ENCODE assay signal across 8 cellular contexts in genomic region chr4:170990989-170991589, GRCh38.
A peak's percentile ranks its signal among the peaks of the same experiment; 100 is the strongest.
DNase-seq lines count a peak whose midpoint lies in the region; ATAC-seq lines count a peak whose summit lies in the region.

No MANE protein-coding gene starts in this region.

- H3K36me3 Mint-ChIP-seq in activated CD4-positive, alpha-beta memory T cell treated with anti-CD3 and anti-CD28 coated beads, Interleukin-2, amount 10 ng/mL, durations not matched to agents 7 days and 5 days (ENCODE audit: low read depth) = no peaks in the 10 kb centered on the region

- no peaks in the 10 kb centered on the region for H3K9me3 Mint-ChIP-seq in activated CD4-positive, alpha-beta memory T cell treated with anti-CD3 and anti-CD28 coated beads, Interleukin-2, amount 10 ng/mL, durations not matched to agents 7 days and 5 days

- peak; percentile 53 for DNase-seq in A172 (ENCODE audit: low spot score)
- DNase-seq in NCI-H82 (lab: John Stamatoyannopoulos, UW) = peak; percentile 62
- DNase-seq in epidermal melanocyte (ENCODE audit: insufficient read length, low spot score) = peak; percentile 24
- DNase-seq in activated CD4-positive, alpha-beta memory T cell treated with anti-CD3 and anti-CD28 coated beads, Interleukin-2, amount 10 ng/mL, durations not matched to agents 7 days and 5 days = no peak
- DNase-seq in C1 segment of cervical spinal cord (lab: John Stamatoyannopoulos, UW) = no peak
- no peak for DNase-seq in HuH-7.5 (ENCODE audit: low spot score)

- no peaks in the 10 kb centered on the region for H3K27me3 Mint-ChIP-seq in activated CD4-positive, alpha-beta memory T cell treated with anti-CD3 and anti-CD28 coated beads, Interleukin-2, amount 10 ng/mL, durations not matched to agents 7 days and 5 days

- no peak overlapping the region for H3K4me3 Mint-ChIP-seq in activated CD4-positive, alpha-beta memory T cell treated with anti-CD3 and anti-CD28 coated beads, Interleukin-2, amount 10 ng/mL, durations not matched to agents 7 days and 5 days

- H3K27ac Mint-ChIP-seq in activated CD4-positive, alpha-beta memory T cell treated with anti-CD3 and anti-CD28 coated beads, Interleukin-2, amount 10 ng/mL, durations not matched to agents 7 days and 5 days = no peak overlapping the region

- ATAC-seq in GM18868 (IDR thresholded peaks at IDR 0.05; ENCODE audit: unreplicated experiment) = peak; percentile 98
- peak; percentile 88 for ATAC-seq in HG03039 (IDR thresholded peaks at IDR 0.05; ENCODE audit: unreplicated experiment)

- CTCF ChIA-PET in activated CD4-positive, alpha-beta memory T cell treated with anti-CD3 and anti-CD28 coated beads, Interleukin-2, amount 10 ng/mL, durations not matched to agents 7 days and 5 days (lab: Charles Lee) = no interaction called here

- no peaks in the 10 kb centered on the region for H3K4me1 Mint-ChIP-seq in activated CD4-positive, alpha-beta memory T cell treated with anti-CD3 and anti-CD28 coated beads, Interleukin-2, amount 10 ng/mL, durations not matched to agents 7 days and 5 days

- POLR2A ChIA-PET in activated CD4-positive, alpha-beta memory T cell treated with anti-CD3 and anti-CD28 coated beads, Interleukin-2, amount 10 ng/mL, durations not matched to agents 7 days and 5 days (lab: Charles Lee) = no interaction called here

Comparison
In these comparisons a context has a peak if more than half of its experiments do, and no peak if none do; other contexts are left out.
1. DNase-seq: peak in A172 (single experiment), NCI-H82 (single experiment) and epidermal melanocyte (single experiment); none in activated CD4-positive, alpha-beta memory T cell treated with anti-CD3 and anti-CD28 coated beads, Interleukin-2, amount 10 ng/mL, durations not matched to agents 7 days and 5 days (single experiment), C1 segment of cervical spinal cord (0 of 14) and HuH-7.5 (single experiment).